In the genomic region with DNA sequence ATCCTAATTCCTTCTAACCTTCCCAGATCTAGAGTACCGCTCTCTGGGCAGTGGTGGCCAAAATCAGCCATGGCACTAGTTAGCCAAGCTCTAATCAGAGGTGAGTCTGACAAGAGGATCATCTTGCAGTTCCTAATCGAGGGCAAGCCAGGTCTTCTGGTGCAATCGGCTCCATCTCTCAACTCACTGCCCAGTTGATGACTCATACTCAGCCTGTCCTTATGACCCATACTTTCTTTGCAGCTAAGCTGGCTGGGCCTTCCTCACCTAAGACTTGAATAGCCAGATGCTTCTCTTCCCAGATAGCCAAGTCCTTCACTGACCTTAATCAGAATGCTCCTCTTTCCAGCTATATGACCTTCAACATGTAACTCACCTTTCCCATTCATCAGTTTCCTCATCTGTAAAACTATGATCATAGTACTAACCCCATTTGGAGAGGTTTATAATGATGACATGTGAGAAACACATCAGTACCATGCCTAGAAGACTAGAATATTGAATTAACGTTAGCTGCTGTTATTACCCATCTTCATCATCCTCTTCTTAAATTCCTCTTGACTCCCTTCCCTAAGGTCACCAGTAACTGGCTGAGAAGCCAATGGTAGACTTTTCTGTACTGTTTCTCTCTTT, we compare ENCODE assay signal across 11 cellular contexts. TPM values are rescaled to one million over a fixed set of nuclear protein-coding genes. Genes with fewer than 3 reads are reported as not detected.
DNase-seq lines count a peak whose midpoint lies in the region; ATAC-seq, FAIRE-seq and TF ChIP-seq lines count a peak whose summit lies in the region.
"Had no signal": no experiment of that assay in that cellular context is flagged by ENCODE, and none has a peak within 500 bp of the region (broad histone marks: within the 10 kb centered on the region; RNA-seq: fewer than 3 reads in every experiment).

No MANE protein-coding gene starts in this region.

- no peak for TF ChIP-seq RAD21 in HepG2 (CRISPR knock-in tag; IDR thresholded peaks at IDR 0.05)

- peak; percentile 83 for DNase-seq in AG08396 (ENCODE audit: low spot score)
- DNase-seq in HuH-7.5 (ENCODE audit: low spot score) = peak; percentile 19
- DNase-seq in body of pancreas = peak in 3 of 4 donors; percentile 12 to 47 (median 46)
- no peak for DNase-seq in HepG2 (ENCODE audit: low spot score)
- no peak for DNase-seq in Ammon's horn (ENCODE audit: low spot score)
- no peak for DNase-seq in NOMO-1 treated with DMSO at 0.1 percent for 48 hours (lab: John Stamatoyannopoulos, UW; ENCODE audit: unreplicated experiment)
- no peak for DNase-seq in stimulated activated naive CD4-positive, alpha-beta T cell treated with Interleukin-2 at 50 U/mL for 16 hours (lab: John Stamatoyannopoulos, UW)
- no peak for DNase-seq in CD8-positive, alpha-beta memory T cell
- DNase-seq: CD4-positive, alpha-beta memory T cell; NCI-H2171 treated with DMSO at 0.1 percent for 48 hours had no signal

- no peak for TF ChIP-seq POLR2A in body of pancreas (IDR thresholded peaks at IDR 0.05)
- TF ChIP-seq POLR2A in HepG2 (IDR thresholded peaks at IDR 0.05; ENCODE audit: insufficient read depth in 1 of 2, low read depth in 2 of 2, low read length in 2 of 2) = no peak

- H3K4me3 ChIP-seq in body of pancreas = no peak overlapping the region
- H3K4me3 ChIP-seq in HepG2 (replicated peaks in 1 of 3; ENCODE audit: insufficient read depth in 1 of 3, low read depth in 2 of 3, low read length in 3 of 3) = no peak overlapping the region
- no peak overlapping the region for H3K4me3 ChIP-seq in CD8-positive, alpha-beta memory T cell (ENCODE audit: low read length)

- FAIRE-seq in HepG2 (lab: Jason Lieb, UNC) = no peak
- FAIRE-seq: colon had no signal

- TF ChIP-seq CTCF in body of pancreas (IDR thresholded peaks at IDR 0.05) (no peak), HepG2 (CRISPR knock-in tag; IDR thresholded peaks at IDR 0.05) (no peak)

- BruUV-seq in HepG2 (replicated peaks; lab: Mats Ljungman, UMichigan) = TSS peak; percentile 6

- H3K9me3 Mint-ChIP-seq in CD8-positive, alpha-beta memory T cell = no peaks in the 10 kb centered on the region
- H3K9me3 Mint-ChIP-seq: CD4-positive, alpha-beta memory T cell had no signal

- H3K9me3 ChIP-seq in body of pancreas = no peaks in the 10 kb centered on the region
- no peaks in the 10 kb centered on the region for H3K9me3 ChIP-seq in HepG2 (ENCODE audit: low read length)
- no peaks in the 10 kb centered on the region for H3K9me3 ChIP-seq in CD8-positive, alpha-beta memory T cell (ENCODE audit: low read length)

- no peaks in the 10 kb centered on the region for H4K20me1 ChIP-seq in HepG2 (ENCODE audit: insufficient read depth, low read length)

- H3K4me1 ChIP-seq in body of pancreas (no peaks in the 10 kb centered on the region), HepG2 (ENCODE audit: insufficient read depth, low read length) (peaks cover 6% of the 10 kb centered on the region; the same call in 1 of the 2 replicates)
- H3K4me1 ChIP-seq in CD8-positive, alpha-beta memory T cell (ENCODE audit: insufficient read depth, low read length) = no peaks in the 10 kb centered on the region

- H3K27me3 ChIP-seq in body of pancreas (no peaks in the 10 kb centered on the region), HepG2 (ENCODE audit: control insufficient read depth in 1 of 2, insufficient read depth in 2 of 2, low read length in 2 of 2) (no peaks in the 10 kb centered on the region)
- H3K27me3 ChIP-seq in CD8-positive, alpha-beta memory T cell (ENCODE audit: insufficient read depth, low read length, poor library complexity, severe bottlenecking) = no peaks in the 10 kb centered on the region

- TF ChIP-seq EP300 in HepG2 (IDR thresholded peaks at IDR 0.05; ENCODE audit: low read depth in 2 of 2, low read length in 2 of 2) = no peak
- no peak for TF ChIP-seq EP300 in HepG2 (CRISPR knock-in tag; IDR thresholded peaks at IDR 0.05; ENCODE audit: borderline replicate concordance)

- POLR2A ChIA-PET in HepG2 (lab: Yijun Ruan, JAX) = interaction anchor here (0.7 kb wide), 1 partner anchor 33 kb away, joined by 3 read pairs; no protein-coding TSS in a partner anchor
- POLR2A ChIA-PET in CD8-positive, alpha-beta memory T cell (lab: Charles Lee) = no interaction called here

- peak overlapping the region in 2 of 8 donors; percentile 2 to 19 for H3K27ac Mint-ChIP-seq in CD8-positive, alpha-beta memory T cell

- H2AFZ ChIP-seq in HepG2 (ENCODE audit: low read length) = no peak overlapping the region

- intact Hi-C loops in body of pancreas (cut with DNase I) = no loop called here
- intact Hi-C loops in HepG2 (cut with micrococcal nuclease; ENCODE audit: unreplicated experiment) = no loop called here

- H3K36me3 ChIP-seq in body of pancreas (replicated peaks in 1 of 2; ENCODE audit: insufficient read depth in 1 of 2, low read depth in 2 of 2) = peaks cover 0 to 5% of the 10 kb centered on the region in 2 donors
- peaks cover 10 to 38% of the 10 kb centered on the region in 2 experiments for H3K36me3 ChIP-seq in HepG2 (replicated peaks in 1 of 2; ENCODE audit: control insufficient read depth in 1 of 2, insufficient read depth in 2 of 2, low read length in 2 of 2)
- peaks cover 14% of the 10 kb centered on the region for H3K36me3 ChIP-seq in CD8-positive, alpha-beta memory T cell (ENCODE audit: insufficient read depth, low read length)

- peaks cover 0 to 1% (median 0%) of the 10 kb centered on the region in 3 donors for H3K4me1 Mint-ChIP-seq in CD8-positive, alpha-beta memory T cell

- peaks cover 13 to 72% (median 31%) of the 10 kb centered on the region in 3 donors for H3K36me3 Mint-ChIP-seq in CD8-positive, alpha-beta memory T cell

- ATAC-seq in body of pancreas (peak; percentile 62), HepG2 (no peak)

- H3K4me3 Mint-ChIP-seq in CD8-positive, alpha-beta memory T cell = no peak overlapping the region
- H3K4me3 Mint-ChIP-seq: CD4-positive, alpha-beta memory T cell had no signal

- CTCF ChIA-PET in HepG2 (lab: Yijun Ruan, JAX; ENCODE audit: low intra/inter-chr PET ratio, low total read pairs) = no interaction called here
- CTCF ChIA-PET in CD8-positive, alpha-beta memory T cell (lab: Charles Lee) = interaction anchor here (0.7 to 1.3 kb wide), 2 partner anchors 26 to 49 kb away, joined by 3 read pairs; no protein-coding TSS in a partner anchor

- H3K9ac ChIP-seq in HepG2 (ENCODE audit: insufficient read depth, low read depth, low read length) = no peak overlapping the region

- no peak overlapping the region for H3K27ac ChIP-seq in body of pancreas
- H3K27ac ChIP-seq in HepG2 (ENCODE audit: extremely low read length, insufficient read depth, low read length) = no peak overlapping the region
- H3K27ac ChIP-seq in CD8-positive, alpha-beta memory T cell (ENCODE audit: low read depth, low read length) = no peak overlapping the region

- no peak overlapping the region for H3K4me2 ChIP-seq in HepG2 (ENCODE audit: low read depth, low read length)

- no peaks in the 10 kb centered on the region for H3K27me3 Mint-ChIP-seq in CD8-positive, alpha-beta memory T cell
- H3K27me3 Mint-ChIP-seq: CD4-positive, alpha-beta memory T cell had no signal

- WGBS in body of pancreas, 2 donors = 74 to 82% methylated on average over 4 of the region's 4 CpGs
- WGBS in HepG2 (ENCODE audit: low lambda C conversion rate) = 86% methylated on average over 4 of the region's 4 CpGs

- H3K79me2 ChIP-seq in HepG2 (ENCODE audit: insufficient read depth, low read length) = no peaks in the 10 kb centered on the region

- in situ Hi-C loops in HepG2 (cut with HindIII; ENCODE audit: extremely low pct_ligation_motif_present, low pct_unique_long_range_greater_than_20kb) = no loop called here

TF ChIP-seq in HepG2, 621 proteins besides CTCF, POLR2A, EP300 and RAD21:
- TF ChIP-seq FOSL2 (CRISPR knock-in tag; IDR thresholded peaks at IDR 0.05) (peak; percentile 86), CREB1 (IDR thresholded peaks at IDR 0.05) (peak; percentile 24; the same call in 1 of the 2 replicates), CREB1 (CRISPR knock-in tag; IDR thresholded peaks at IDR 0.05) (no peak), KLF6 (CRISPR knock-in tag; IDR thresholded peaks at IDR 0.05) (no peak)

RNA-seq across cellular contexts. Expression of gene RELL1, which starts 57.1 kb away (rescaled TPM):
- 10 to 100 TPM; 12.5 to 15.0 TPM for total RNA-seq in body of pancreas
- 40.1 and 58.4 TPM in 2 replicates for total RNA-seq in HepG2 (2016; rRNA removed; fragmentation: Illumina TruSeq; extraction: Trizol)
- 124 and 130 TPM in 2 replicates for total RNA-seq in HepG2 (2016; cell fraction: cytosol; rRNA removed; fragmentation: Illumina TruSeq; extraction: Trizol; ENCODE audit: low read depth)
- 37.4 and 57.3 TPM in 2 replicates for total RNA-seq in HepG2 (2016; cell fraction: insoluble cytoplasmic fraction; rRNA removed; fragmentation: Illumina TruSeq; extraction: Trizol)
- total RNA-seq in HepG2 (2016; cell fraction: membrane; rRNA removed; fragmentation: Illumina TruSeq; extraction: Trizol) = 53.5 and 55.2 TPM in 2 replicates
- total RNA-seq in HepG2 (2016; cell fraction: nucleus; rRNA removed; fragmentation: Illumina TruSeq; extraction: Trizol) = 36.9 and 45.2 TPM in 2 replicates
- polyA plus RNA-seq in HepG2 (2011; rRNA removed) = 8.4 and 11.1 TPM in 2 replicates
- 9.0 and 9.6 TPM in 2 replicates for polyA plus RNA-seq in HepG2 (2011; cell fraction: cytosol; rRNA removed)
- polyA plus RNA-seq in HepG2 (2011; cell fraction: nucleus; rRNA removed) = 5.5 and 7.2 TPM in 2 replicates
- polyA plus RNA-seq in HepG2 (2012) = 3.1 and 3.9 TPM in 2 replicates
- 1.5 and 2.3 TPM in 2 replicates for polyA plus RNA-seq in HepG2 (2016; cell fraction: cytosol; fragmentation: Illumina TruSeq; extraction: Trizol; ENCODE audit: low read depth)
- 6.7 and 8.9 TPM in 2 replicates for polyA plus RNA-seq in HepG2 (2016; cell fraction: insoluble cytoplasmic fraction; fragmentation: Illumina TruSeq; extraction: Trizol; ENCODE audit: low read depth)
- 3.9 and 4.1 TPM in 2 replicates for polyA plus RNA-seq in HepG2 (2016; cell fraction: membrane; fragmentation: Illumina TruSeq; extraction: Trizol; ENCODE audit: low read depth)
- polyA plus RNA-seq in HepG2 (2016; cell fraction: nucleus; fragmentation: Illumina TruSeq; extraction: Trizol; ENCODE audit: insufficient read depth, low read depth) = 13.1 and 16.3 TPM in 2 replicates
- 7.8 and 39.4 TPM in 2 replicates for polyA minus RNA-seq in HepG2 (2011; rRNA and poly(A)+ RNA removed; ENCODE audit: low replicate concordance)
- 31.9 and 37.6 TPM in 2 replicates for polyA minus RNA-seq in HepG2 (2011; cell fraction: cytosol; rRNA and poly(A)+ RNA removed)
- 16.4 and 18.5 TPM in 2 replicates for polyA minus RNA-seq in HepG2 (2011; cell fraction: nucleus; rRNA and poly(A)+ RNA removed)
- total RNA-seq in CD8-positive, alpha-beta memory T cell = 10 to 100 TPM; 19.9 to 21.4 TPM
- 7.4 TPM for polyA plus RNA-seq in CD8-positive, alpha-beta memory T cell

Comparison
In these comparisons a context has a peak if more than half of its experiments do, and no peak if none do; other contexts are left out.
1. DNase-seq: peak in AG08396 (single experiment), HuH-7.5 (single experiment) and body of pancreas (3 of 4); none in HepG2 (single experiment), Ammon's horn (single experiment), NOMO-1 treated with DMSO at 0.1 percent for 48 hours (single experiment), stimulated activated naive CD4-positive, alpha-beta T cell treated with Interleukin-2 at 50 U/mL for 16 hours (single experiment) and CD8-positive, alpha-beta memory T cell (0 of 5).